Comparison of ENCODE assay signal across 23 cellular contexts in the genomic region with DNA sequence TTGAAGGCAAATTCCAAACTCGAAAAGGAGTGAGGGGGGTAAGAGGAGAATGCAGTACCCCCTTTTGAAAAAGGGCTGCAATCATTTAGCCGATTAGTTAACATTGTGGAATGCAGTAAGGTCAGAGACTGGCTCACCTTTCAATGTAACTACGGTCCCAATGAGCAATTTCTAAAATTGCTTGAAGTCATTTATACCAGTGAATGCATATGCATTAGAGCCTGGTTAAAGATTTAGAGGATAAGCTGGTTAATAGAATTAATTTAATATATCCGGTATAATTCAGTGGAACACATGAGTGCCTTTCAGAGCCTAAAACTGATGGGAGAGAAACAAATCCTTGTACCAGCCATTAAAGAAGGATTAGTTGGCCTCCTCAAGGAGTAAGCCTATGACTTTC.
"Had no signal": no experiment of that assay in that cellular context is flagged by ENCODE, and none has a peak within 500 bp of the region (broad histone marks: within the 10 kb centered on the region; RNA-seq: fewer than 3 reads in every experiment).

No MANE protein-coding gene starts in this region.

- ATAC-seq: HepG2, K562 had no signal

- H3K4me1 Mint-ChIP-seq: IgD-negative memory B cell had no signal

- H3K27ac Mint-ChIP-seq: IgD-negative memory B cell had no signal

- H3K27me3 Mint-ChIP-seq: IgD-negative memory B cell had no signal

- H3K4me2 ChIP-seq: KMS-11 had no signal

- FAIRE-seq: HepG2, K562, RCC 7860 had no signal

- H3K9me3 ChIP-seq: MG63, SJSA1 had no signal

- H3K4me3 ChIP-seq: K562, MG63, SJSA1, SK-N-MC had no signal

- H3K36me3 Mint-ChIP-seq: IgD-negative memory B cell had no signal

- H3K27me3 ChIP-seq: MG63, SJSA1 had no signal

- H3K36me3 ChIP-seq: MG63, SJSA1 had no signal

- H3K4me3 Mint-ChIP-seq: IgD-negative memory B cell had no signal

- H3K27ac ChIP-seq: KMS-11, SJSA1, SK-N-MC had no signal

- DNase-seq: MG63, NCI-H1092, NCI-H1105 treated with DMSO at 0.1 percent for 48 hours, NCI-H1417 treated with DMSO at 0.1 percent for 48 hours, NCI-H146, NCI-H1694 treated with DMSO at 0.1 percent for 48 hours, NCI-H2029, NCI-H2081 treated with DMSO at 0.1 percent for 48 hours, NCI-H2171, NCI-H226, NCI-H446 treated with DMSO at 0.1 percent for 48 hours, NCI-H510A treated with DMSO at 0.1 percent for 48 hours, NCI-H526, Right ventricle myocardium superior, RPMI8226, SIG-M5 had no signal
